ENCODE assay signal across 27 cellular contexts in the genomic region with DNA sequence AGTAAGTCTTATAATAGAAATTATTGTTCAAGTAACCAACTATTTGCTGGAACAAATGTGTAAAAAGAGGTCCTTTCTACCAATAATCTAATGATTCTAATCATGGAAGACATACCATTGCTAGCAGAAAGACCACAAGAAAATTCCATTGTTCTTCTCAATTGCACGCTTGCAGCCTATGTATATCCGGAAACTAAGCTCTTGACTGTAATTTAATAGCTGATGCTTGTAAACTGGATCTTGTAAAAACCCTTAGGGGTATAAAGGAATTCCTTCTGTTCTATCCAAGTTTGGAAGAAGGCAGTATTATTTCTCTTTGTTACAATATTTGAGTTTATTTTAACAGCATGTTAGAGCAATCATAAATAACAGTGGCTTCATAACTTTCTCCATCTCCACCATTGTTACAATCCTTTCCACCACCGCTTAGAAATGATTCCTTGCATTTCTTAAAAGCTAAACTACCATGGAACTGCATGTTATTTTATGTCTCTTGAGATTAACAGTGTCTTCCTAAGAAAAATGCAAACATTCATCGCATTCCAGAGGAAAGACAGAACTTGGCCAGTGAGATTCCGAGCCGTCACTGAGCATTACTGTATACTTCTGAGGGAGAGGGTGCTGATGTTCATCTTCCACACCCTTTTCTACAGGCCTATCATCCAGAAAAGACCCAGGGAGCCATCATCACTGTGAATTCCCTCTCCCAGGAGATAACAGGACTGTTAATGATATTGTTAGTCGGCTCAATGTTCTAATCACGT.
DNase-seq lines count a peak whose midpoint lies in the region; ATAC-seq and TF ChIP-seq lines count a peak whose summit lies in the region.
"Had no signal": no experiment of that assay in that cellular context is flagged by ENCODE, and none has a peak within 500 bp of the region (broad histone marks: within the 10 kb centered on the region; RNA-seq: fewer than 3 reads in every experiment).

No MANE protein-coding gene starts in this region.

- no peaks in the 10 kb centered on the region for H3K9me3 Mint-ChIP-seq in nephron
- H3K9me3 Mint-ChIP-seq: activated naive CD4-positive, alpha-beta T cell treated with anti-CD3 and anti-CD28 coated beads, Interleukin-2, amount 10 ng/mL, durations not matched to agents 7 days and 5 days; activated T-cell treated with anti-CD3 and anti-CD28 coated beads, Interleukin-2, amount 50 U/mL, for 24 hours had no signal

- H3K4me3 Mint-ChIP-seq in nephron: no peak overlapping the region
- H3K4me3 Mint-ChIP-seq: activated CD8-positive, alpha-beta T cell treated with anti-CD3 and anti-CD28 coated beads, Interleukin-2, amount 10 ng/mL, durations not matched to agents 7 days and 5 days; activated naive CD4-positive, alpha-beta T cell treated with anti-CD3 and anti-CD28 coated beads, Interleukin-2, amount 10 ng/mL, durations not matched to agents 7 days and 5 days; activated T-cell treated with anti-CD3 and anti-CD28 coated beads, Interleukin-2, amount 50 U/mL, for 24 hours had no signal

- no peaks in the 10 kb centered on the region for H3K36me3 Mint-ChIP-seq in nephron (ENCODE audit: low read depth)
- H3K36me3 Mint-ChIP-seq: activated naive CD4-positive, alpha-beta T cell treated with anti-CD3 and anti-CD28 coated beads, Interleukin-2, amount 10 ng/mL, durations not matched to agents 7 days and 5 days had no signal

- H3K27me3 Mint-ChIP-seq in nephron (ENCODE audit: low read depth): peaks cover 10% of the 10 kb centered on the region

- H3K27ac Mint-ChIP-seq in nephron: peak overlapping the region; percentile 66 to 92 (median 66)
- H3K27ac Mint-ChIP-seq: activated CD8-positive, alpha-beta T cell treated with anti-CD3 and anti-CD28 coated beads, Interleukin-2, amount 10 ng/mL, durations not matched to agents 7 days and 5 days; activated naive CD4-positive, alpha-beta T cell treated with anti-CD3 and anti-CD28 coated beads, Interleukin-2, amount 10 ng/mL, durations not matched to agents 7 days and 5 days; activated T-cell treated with anti-CD3 and anti-CD28 coated beads, Interleukin-2, amount 50 U/mL, for 24 hours had no signal

- DNase-seq in AG10803 (ENCODE audit: low read depth): peak; percentile 10
- peak; percentile 43 for DNase-seq in M059J (ENCODE audit: low read depth)
- DNase-seq in dedifferentiated amniotic fluid mesenchymal stem cell (ENCODE audit: extremely low spot score): peak; percentile 82
- no peak for DNase-seq in NCI-H774 (lab: John Stamatoyannopoulos, UW)
- no peak for DNase-seq in anterior cingulate cortex (lab: John Stamatoyannopoulos, UW)
- DNase-seq: ACHN; activated CD8-positive, alpha-beta T cell treated with anti-CD3 and anti-CD28 coated beads, Interleukin-2, amount 10 ng/mL, durations not matched to agents 7 days and 5 days; activated naive CD4-positive, alpha-beta T cell treated with anti-CD3 and anti-CD28 coated beads, Interleukin-2, amount 10 ng/mL, durations not matched to agents 7 days and 5 days; activated T-cell treated with anti-CD3 and anti-CD28 coated beads, Interleukin-2, amount 50 U/mL, for 24 hours; cerebellar nuclear complex; DMS153; effector CD8-positive, alpha-beta T cell; GF-D8; glutamatergic neuron; MM.1S; NCI-H1694 treated with DMSO at 0.1 percent for 48 hours; NCI-H2227 treated with DMSO at 0.1 percent for 48 hours; OCI-M1; stimulated activated CD4-positive, alpha-beta T cell treated with anti-CD3 and anti-CD28 coated beads, Interleukin-12 subunit alpha, Interleukin-12 subunit beta, amount 100 ng/mL, for 4 hours; stimulated activated CD8-positive, alpha-beta memory T cell treated with anti-CD3 and anti-CD28 coated beads, Interleukin-4, amount 100 ng/mL, for 48 hours; T1000 had no signal

- ATAC-seq in HG03432 (IDR thresholded peaks at IDR 0.05; ENCODE audit: unreplicated experiment) (no peak), GM21390 (IDR thresholded peaks at IDR 0.05; ENCODE audit: unreplicated experiment) (no peak)
- ATAC-seq: activated CD8-positive, alpha-beta T cell treated with anti-CD3 and anti-CD28 coated beads, Interleukin-2, amount 10 ng/mL, durations not matched to agents 7 days and 5 days; left lobe of liver had no signal

- no peak overlapping the region for H3K4me3 ChIP-seq in AG10803 (ENCODE audit: low read length)
- H3K4me3 ChIP-seq: esophagus muscularis mucosa, SJSA1 had no signal

- TF ChIP-seq CTCF in AG10803 (conservative IDR thresholded peaks at IDR 0.05; ENCODE audit: low read length) (no peak), nephron (IDR thresholded peaks at IDR 0.05; ENCODE audit: unreplicated experiment in 3 of 3) (no peak)

- H3K4me1 Mint-ChIP-seq in nephron: peaks cover 42% of the 10 kb centered on the region
- H3K4me1 Mint-ChIP-seq: activated naive CD4-positive, alpha-beta T cell treated with anti-CD3 and anti-CD28 coated beads, Interleukin-2, amount 10 ng/mL, durations not matched to agents 7 days and 5 days had no signal

Comparison
In these comparisons a context has a peak if more than half of its experiments do, and no peak if none do; other contexts are left out.
1. DNase-seq: peak in AG10803 (single experiment), M059J (single experiment) and dedifferentiated amniotic fluid mesenchymal stem cell (single experiment); none in NCI-H774 (single experiment) and anterior cingulate cortex (0 of 58).